ENCODE assay signal across 10 cellular contexts in the genomic region with DNA sequence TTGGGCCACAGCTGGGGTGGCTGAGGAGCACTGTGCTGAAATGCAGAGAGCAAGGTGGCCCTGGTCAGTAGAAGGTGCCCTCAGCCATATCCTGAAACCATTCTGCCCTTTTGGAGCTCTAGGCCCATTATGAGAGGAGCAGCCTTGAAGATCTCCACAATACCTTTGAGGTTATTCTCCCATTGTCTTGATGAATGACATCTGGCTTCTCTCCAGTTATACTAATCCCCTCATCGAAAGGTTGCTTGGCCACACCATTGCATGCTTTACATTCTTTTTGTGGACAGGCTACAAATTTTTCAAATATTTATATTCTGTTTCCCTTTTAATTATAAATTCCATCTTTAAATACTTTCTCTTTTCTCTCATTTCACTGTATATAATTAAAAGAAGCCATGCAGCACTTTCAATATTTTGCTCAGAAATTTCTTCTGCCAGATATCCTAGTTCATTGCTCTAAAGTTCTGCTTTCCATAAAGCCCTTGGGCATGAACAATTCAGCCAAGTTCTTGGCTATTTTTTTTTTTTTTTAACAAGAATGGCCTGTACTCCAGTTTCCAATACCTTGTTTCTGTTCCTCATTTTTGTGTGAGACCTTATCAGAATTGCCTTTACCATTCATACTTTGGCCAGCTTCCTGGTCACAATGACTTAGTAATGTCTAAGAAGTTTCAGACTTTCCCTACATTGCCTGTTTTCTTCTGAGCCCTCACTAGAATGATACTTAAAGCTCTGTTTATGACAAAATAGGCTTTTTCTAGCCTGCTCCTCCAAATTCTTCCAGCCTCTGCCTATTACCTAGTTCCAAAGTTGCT.
DNase-seq lines count a peak whose midpoint lies in the region; ATAC-seq lines count a peak whose summit lies in the region.
"Had no signal": no experiment of that assay in that cellular context is flagged by ENCODE, and none has a peak within 500 bp of the region (broad histone marks: within the 10 kb centered on the region; RNA-seq: fewer than 3 reads in every experiment).

No MANE protein-coding gene starts in this region.

- ATAC-seq in GM18868 (IDR thresholded peaks at IDR 0.05; ENCODE audit: unreplicated experiment) (peak; percentile 99), HG02571 (IDR thresholded peaks at IDR 0.05; ENCODE audit: unreplicated experiment) (peak; percentile 95), HG03565 (IDR thresholded peaks at IDR 0.05; ENCODE audit: unreplicated experiment) (peak; percentile 100)

- DNase-seq in glomerular visceral epithelial cell (ENCODE audit: extremely low spot score): peak; percentile 1
- no peak for DNase-seq in DMS153 (lab: John Stamatoyannopoulos, UW)
- no peak for DNase-seq in NCI-H345 (lab: John Stamatoyannopoulos, UW)
- no peak for DNase-seq in NCI-H82 treated with DMSO at 0.1 percent for 48 hours (lab: John Stamatoyannopoulos, UW; ENCODE audit: unreplicated experiment)
- DNase-seq in NCI-H526 (lab: John Stamatoyannopoulos, UW): no peak
- DNase-seq: DMS53, SHP77 treated with DMSO at 0.1 percent for 48 hours had no signal
